13 cellular contexts compared by ENCODE assay signal in genomic region chr6:35922139-35922554, GRCh38. TPM values are rescaled to one million over a fixed set of nuclear protein-coding genes. Genes with fewer than 3 reads are reported as not detected.
DNase-seq lines count a peak whose midpoint lies in the region; ATAC-seq and TF ChIP-seq lines count a peak whose summit lies in the region.
"Had no signal": no experiment of that assay in that cellular context is flagged by ENCODE, and none has a peak within 500 bp of the region (broad histone marks: within the 10 kb centered on the region; RNA-seq: fewer than 3 reads in every experiment).

No MANE protein-coding gene starts in this region.

- no peak overlapping the region for H4K91ac ChIP-seq in neuronal stem cell (ENCODE audit: low read depth, low read length, poor library complexity)

- H3K79me2 ChIP-seq in OCI-LY3 (ENCODE audit: low read length) = peaks cover 54% of the 10 kb centered on the region

- H3K9me3 ChIP-seq in OCI-LY3 (ENCODE audit: insufficient read depth, low read length) (no peaks in the 10 kb centered on the region), duodenal mucosa (ENCODE audit: control insufficient read depth in 1 of 2, low read length in 2 of 2) (no peaks in the 10 kb centered on the region), neuronal stem cell (replicated peaks in 1 of 2; ENCODE audit: control insufficient read depth in 2 of 2, insufficient read depth in 1 of 2, low read depth in 1 of 2, low read length in 2 of 2) (no peaks in the 10 kb centered on the region)
- H3K9me3 ChIP-seq: gastroesophageal sphincter had no signal

- DNase-seq in DMS53 (lab: John Stamatoyannopoulos, UW) = peak; percentile 7
- no peak for DNase-seq in DMS53 treated with DMSO at 0.1 percent for 48 hours (lab: John Stamatoyannopoulos, UW; ENCODE audit: unreplicated experiment)
- DNase-seq in neuronal stem cell (ENCODE audit: low spot score) = no peak
- DNase-seq in NCI-H2196 (lab: John Stamatoyannopoulos, UW; ENCODE audit: unreplicated experiment) = no peak
- no peak for DNase-seq in ureter (ENCODE audit: low spot score)
- DNase-seq: NCI-H446; SIG-M5; stimulated activated CD4-positive, alpha-beta T cell treated with anti-CD3 and anti-CD28 coated beads, Interleukin-15, amount 100 ng/mL, for 24 hours; stimulated activated naive CD4-positive, alpha-beta T cell had no signal

- H3K4me1 ChIP-seq in OCI-LY3 (ENCODE audit: low read length) = peaks cover 26% of the 10 kb centered on the region
- peaks cover 22 to 30% of the 10 kb centered on the region in 2 donors for H3K4me1 ChIP-seq in duodenal mucosa (ENCODE audit: control insufficient read depth in 1 of 2, insufficient read depth in 2 of 2, low read length in 2 of 2)
- peaks cover 5 to 10% of the 10 kb centered on the region in 2 donors for H3K4me1 ChIP-seq in neuronal stem cell (ENCODE audit: control insufficient read depth in 2 of 2, insufficient read depth in 1 of 2, low read depth in 1 of 2, low read length in 2 of 2)

- H2BK5ac ChIP-seq in neuronal stem cell (ENCODE audit: low read length) = no peak overlapping the region

- H3K36me3 ChIP-seq in OCI-LY3 (replicated peaks; ENCODE audit: low read depth, low read length) (peaks cover 21% of the 10 kb centered on the region), duodenal mucosa (ENCODE audit: control insufficient read depth in 1 of 2, insufficient read depth in 2 of 2, low read length in 2 of 2) (no peaks in the 10 kb centered on the region), neuronal stem cell (replicated peaks in 1 of 2; ENCODE audit: control insufficient read depth in 2 of 2, insufficient read depth in 2 of 2, low read length in 2 of 2) (peaks cover 2 to 9% of the 10 kb centered on the region in 2 donors)

- H3K23ac ChIP-seq in neuronal stem cell (ENCODE audit: low read depth, low read length, poor library complexity) = no peak overlapping the region

- no peak overlapping the region for H3K18ac ChIP-seq in neuronal stem cell (ENCODE audit: low read length)

- H3K27ac ChIP-seq in OCI-LY3 (ENCODE audit: low read length) (no peak overlapping the region), duodenal mucosa (ENCODE audit: low read depth, low read length) (no peak overlapping the region), neuronal stem cell (replicated peaks; ENCODE audit: low read length) (no peak overlapping the region)

- no peak overlapping the region for H2BK15ac ChIP-seq in neuronal stem cell (ENCODE audit: low read length)

- no peaks in the 10 kb centered on the region for H3K27me3 ChIP-seq in OCI-LY3 (ENCODE audit: low read depth, low read length)
- H3K27me3 ChIP-seq in duodenal mucosa (ENCODE audit: control insufficient read depth in 1 of 2, insufficient read depth in 2 of 2, low read length in 2 of 2) = no peaks in the 10 kb centered on the region
- H3K27me3 ChIP-seq in neuronal stem cell (ENCODE audit: control insufficient read depth in 3 of 3, insufficient read depth in 3 of 3, low read depth in 1 of 3, low read length in 3 of 3) = no peaks in the 10 kb centered on the region
- H3K27me3 ChIP-seq: gastroesophageal sphincter had no signal

- peaks cover 4% of the 10 kb centered on the region for H3K79me1 ChIP-seq in neuronal stem cell (ENCODE audit: low read depth, low read length)

- no peak overlapping the region; the same call in 1 of the 2 replicates for H3K9ac ChIP-seq in OCI-LY3 (ENCODE audit: low read length)
- peak overlapping the region in 1 of 2 donors; percentile 45 for H3K9ac ChIP-seq in duodenal mucosa (ENCODE audit: low read depth in 1 of 2, low read length in 2 of 2)
- no peak overlapping the region for H3K9ac ChIP-seq in neuronal stem cell (ENCODE audit: low read depth, low read length, poor library complexity)

- H3K4me2 ChIP-seq in OCI-LY3 (ENCODE audit: low read length) (peak overlapping the region; percentile 78), neuronal stem cell (ENCODE audit: insufficient read depth, low read length, poor library complexity, severe bottlenecking) (no peak overlapping the region)

- no peak overlapping the region for H3K14ac ChIP-seq in neuronal stem cell (ENCODE audit: low read length)

- no peak overlapping the region for H2AK5ac ChIP-seq in neuronal stem cell (ENCODE audit: low read depth, low read length)

- H3K4ac ChIP-seq in neuronal stem cell (ENCODE audit: low read length) = no peak overlapping the region

- H2AFZ ChIP-seq in OCI-LY3 (ENCODE audit: low read depth, low read length) (no peak overlapping the region), neuronal stem cell (ENCODE audit: low read length) (peak overlapping the region; percentile 97)

- WGBS in neuronal stem cell (ENCODE audit: extremely low coverage in 2 of 2, insufficient read length in 2 of 2, insufficient replicate concordance in 1 of 2), 2 donors = no CpG with 5 or more reads among the region's 5 CpGs

- no peak for TF ChIP-seq CTCF in OCI-LY3 (IDR thresholded peaks at IDR 0.05; ENCODE audit: low read depth, low read length)

- ATAC-seq in GM21576 (IDR thresholded peaks at IDR 0.05; ENCODE audit: unreplicated experiment) = no peak
- ATAC-seq: gastroesophageal sphincter had no signal

- H2BK120ac ChIP-seq in neuronal stem cell (ENCODE audit: low read depth, low read length) = no peak overlapping the region

- peak overlapping the region; percentile 97 for H3K4me3 ChIP-seq in OCI-LY3 (ENCODE audit: low read length)
- H3K4me3 ChIP-seq in duodenal mucosa (ENCODE audit: low read depth in 1 of 2, low read length in 2 of 2) = peak overlapping the region; percentile 70 to 86
- no peak overlapping the region for H3K4me3 ChIP-seq in neuronal stem cell (ENCODE audit: low read length in 2 of 2)

- H4K20me1 ChIP-seq in OCI-LY3 (ENCODE audit: insufficient read depth, low read length) = peaks cover 25% of the 10 kb centered on the region

- no peak overlapping the region for H4K8ac ChIP-seq in neuronal stem cell (ENCODE audit: low read depth, low read length)

- no peak overlapping the region for H2BK12ac ChIP-seq in neuronal stem cell (ENCODE audit: low read length)

RNA-seq across cellular contexts. Expression of gene SRPK1, which starts 1.2 kb away (rescaled TPM):
- 61.3 TPM for polyA plus RNA-seq in neuronal stem cell (2013, experiment 1 of 2)
- 63.8 TPM for polyA plus RNA-seq in neuronal stem cell (2013, experiment 2 of 2)
- total RNA-seq in ureter = 72.9 TPM

Comparison
In these comparisons a context has a peak if more than half of its experiments do, and no peak if none do; other contexts are left out.
1. H3K4me3 ChIP-seq: peak in OCI-LY3 (single experiment) and duodenal mucosa (2 of 2); none in neuronal stem cell (0 of 2).